Comparison of ENCODE assay signal across 10 cellular contexts in genomic region chr17:2043785-2044184, GRCh38. TPM values are rescaled to one million over a fixed set of nuclear protein-coding genes. Genes with fewer than 3 reads are reported as not detected.
DNase-seq lines count a peak whose midpoint lies in the region; ATAC-seq and TF ChIP-seq lines count a peak whose summit lies in the region.
"Had no signal": no experiment of that assay in that cellular context is flagged by ENCODE, and none has a peak within 500 bp of the region (broad histone marks: within the 10 kb centered on the region; RNA-seq: fewer than 3 reads in every experiment).

No MANE protein-coding gene starts in this region.

- H3K27me3 Mint-ChIP-seq in activated T-helper 2 cell treated with anti-CD3 and anti-CD28 coated beads, Interferon-gamma antibody, Interleukin-2, Interleukin-4, amounts not matched to agents 10 μg/mL and 5 μg/mL and 100 μg/mL, durations not matched to agents 14 hours and 24 hours and 36 hours (ENCODE audit: low read depth) = no peaks in the 10 kb centered on the region

- TF ChIP-seq CTCF in 22Rv1 (IDR thresholded peaks at IDR 0.05) = no peak
- no peak for TF ChIP-seq CTCF in foreskin keratinocyte (conservative IDR thresholded peaks at IDR 0.05)

- peaks cover 3% of the 10 kb centered on the region for H3K4me1 ChIP-seq in foreskin keratinocyte

- DNase-seq in GM03348 (ENCODE audit: low spot score) (peak; percentile 73), foreskin keratinocyte (peak in 1 of 2 donors; percentile 80), C1 segment of cervical spinal cord (lab: John Stamatoyannopoulos, UW) (no peak)
- no peak for DNase-seq in activated T-helper 2 cell treated with anti-CD3 and anti-CD28 coated beads, Interferon-gamma antibody, Interleukin-2, Interleukin-4, amounts not matched to agents 10 μg/mL and 5 μg/mL and 100 μg/mL, durations not matched to agents 14 hours and 24 hours and 36 hours (ENCODE audit: low spot score)
- DNase-seq in stimulated activated CD4-positive, alpha-beta T cell treated with anti-CD3 and anti-CD28 coated beads, Interleukin-15, amount 100 ng/mL, for 24 hours = no peak
- DNase-seq: MV-4-11 had no signal

- peak overlapping the region; percentile 89 for H3K4me3 Mint-ChIP-seq in activated T-helper 2 cell treated with anti-CD3 and anti-CD28 coated beads, Interferon-gamma antibody, Interleukin-2, Interleukin-4, amounts not matched to agents 10 μg/mL and 5 μg/mL and 100 μg/mL, durations not matched to agents 14 hours and 24 hours and 36 hours (ENCODE audit: low read depth)

- peak; percentile 56 for ATAC-seq in foreskin keratinocyte
- ATAC-seq in HG02938 (IDR thresholded peaks at IDR 0.05; ENCODE audit: unreplicated experiment) = no peak
- no peak for ATAC-seq in GM21390 (IDR thresholded peaks at IDR 0.05; ENCODE audit: unreplicated experiment)

- H3K27ac ChIP-seq in 22Rv1 = peak overlapping the region; percentile 89
- no peak overlapping the region for H3K27ac ChIP-seq in foreskin keratinocyte

- H3K27ac Mint-ChIP-seq in activated T-helper 2 cell treated with anti-CD3 and anti-CD28 coated beads, Interferon-gamma antibody, Interleukin-2, Interleukin-4, amounts not matched to agents 10 μg/mL and 5 μg/mL and 100 μg/mL, durations not matched to agents 14 hours and 24 hours and 36 hours = no peak overlapping the region

- intact Hi-C loops in activated T-helper 2 cell treated with anti-CD3 and anti-CD28 coated beads, Interferon-gamma antibody, Interleukin-2, Interleukin-4, amounts not matched to agents 10 μg/mL and 5 μg/mL and 100 μg/mL, durations not matched to agents 14 hours and 24 hours and 36 hours (cut with micrococcal nuclease) = loop anchor here (5.0 to 10.0 kb wide), 2 partner anchors 326 to 399 kb away; partner anchors contain the start of genes RILP and SCARF1

- H3K4me1 Mint-ChIP-seq in activated T-helper 2 cell treated with anti-CD3 and anti-CD28 coated beads, Interferon-gamma antibody, Interleukin-2, Interleukin-4, amounts not matched to agents 10 μg/mL and 5 μg/mL and 100 μg/mL, durations not matched to agents 14 hours and 24 hours and 36 hours (ENCODE audit: low read depth) = peaks cover 28% of the 10 kb centered on the region

- H3K9me3 Mint-ChIP-seq in activated T-helper 2 cell treated with anti-CD3 and anti-CD28 coated beads, Interferon-gamma antibody, Interleukin-2, Interleukin-4, amounts not matched to agents 10 μg/mL and 5 μg/mL and 100 μg/mL, durations not matched to agents 14 hours and 24 hours and 36 hours = no peaks in the 10 kb centered on the region

- H3K36me3 Mint-ChIP-seq in activated T-helper 2 cell treated with anti-CD3 and anti-CD28 coated beads, Interferon-gamma antibody, Interleukin-2, Interleukin-4, amounts not matched to agents 10 μg/mL and 5 μg/mL and 100 μg/mL, durations not matched to agents 14 hours and 24 hours and 36 hours (ENCODE audit: low read depth) = peaks cover 56% of the 10 kb centered on the region

- no peaks in the 10 kb centered on the region for H3K27me3 ChIP-seq in foreskin keratinocyte

RNA-seq across cellular contexts. Expression of gene OVCA2, which starts 2.0 kb away (rescaled TPM):
- 29.9 and 35.8 TPM in 2 replicates for total RNA-seq in activated T-helper 2 cell treated with anti-CD3 and anti-CD28 coated beads, Interferon-gamma antibody, Interleukin-2, Interleukin-4, amounts not matched to agents 10 μg/mL and 5 μg/mL and 100 μg/mL, durations not matched to agents 14 hours and 24 hours and 36 hours
- 55.7 and 61.6 TPM in 2 replicates for total RNA-seq in foreskin keratinocyte
- 71.6 and 74.4 TPM in 2 replicates for polyA plus RNA-seq in foreskin keratinocyte

RNA-seq across cellular contexts. Expression of gene HIC1, which starts 11.1 kb away (rescaled TPM):
- total RNA-seq in activated T-helper 2 cell treated with anti-CD3 and anti-CD28 coated beads, Interferon-gamma antibody, Interleukin-2, Interleukin-4, amounts not matched to agents 10 μg/mL and 5 μg/mL and 100 μg/mL, durations not matched to agents 14 hours and 24 hours and 36 hours = 42.6 and 43.5 TPM in 2 replicates
- total RNA-seq in foreskin keratinocyte = 1.5 and 3.0 TPM in 2 replicates
- polyA plus RNA-seq in foreskin keratinocyte = 0.99 and 2.4 TPM in 2 replicates

RNA-seq across cellular contexts. Expression of gene DPH1, which starts 13.8 kb away (rescaled TPM):
- total RNA-seq in activated T-helper 2 cell treated with anti-CD3 and anti-CD28 coated beads, Interferon-gamma antibody, Interleukin-2, Interleukin-4, amounts not matched to agents 10 μg/mL and 5 μg/mL and 100 μg/mL, durations not matched to agents 14 hours and 24 hours and 36 hours = 43.4 and 47.5 TPM in 2 replicates
- 23.3 and 24.0 TPM in 2 replicates for total RNA-seq in foreskin keratinocyte
- 21.6 and 22.7 TPM in 2 replicates for polyA plus RNA-seq in foreskin keratinocyte

RNA-seq across cellular contexts. Expression of gene RTN4RL1, which starts 18.7 kb away (rescaled TPM):
- 0.25 and 0.51 TPM in 2 replicates for total RNA-seq in activated T-helper 2 cell treated with anti-CD3 and anti-CD28 coated beads, Interferon-gamma antibody, Interleukin-2, Interleukin-4, amounts not matched to agents 10 μg/mL and 5 μg/mL and 100 μg/mL, durations not matched to agents 14 hours and 24 hours and 36 hours
- 2.6 and 4.2 TPM in 2 replicates for total RNA-seq in foreskin keratinocyte
- polyA plus RNA-seq in foreskin keratinocyte = 2.3 and 3.3 TPM in 2 replicates
- total RNA-seq: OCI-LY7 had no signal

Comparison
In these comparisons a context has a peak if more than half of its experiments do, and no peak if none do; other contexts are left out.
1. RNA of gene HIC1, which starts 11.1 kb away (total RNA-seq): 42.6 to 43.5 TPM in activated T-helper 2 cell treated with anti-CD3 and anti-CD28 coated beads, Interferon-gamma antibody, Interleukin-2, Interleukin-4, amounts not matched to agents 10 μg/mL and 5 μg/mL and 100 μg/mL, durations not matched to agents 14 hours and 24 hours and 36 hours; 1.5 to 3.0 TPM in foreskin keratinocyte; every median in the first group is over 10 times any median in the second.